ENCODE assay signal across 17 cellular contexts in genomic region chr2:128499367-128500135, GRCh38.
"Had no signal": no experiment of that assay in that cellular context is flagged by ENCODE, and none has a peak within 500 bp of the region (broad histone marks: within the 10 kb centered on the region; RNA-seq: fewer than 3 reads in every experiment).

No MANE protein-coding gene starts in this region.

- H3K9me3 Mint-ChIP-seq: activated naive CD4-positive, alpha-beta T cell treated with anti-CD3 and anti-CD28 coated beads, Interleukin-2, amount 50 U/mL, for 24 hours; activated T-helper 17 cell treated with anti-CD3 and anti-CD28 coated beads, Interleukin-2, amount 50 U/mL, for 72 hours; memory B cell; nephron progenitor cell; stimulated activated naive CD8-positive, alpha-beta T cell treated with anti-CD3 and anti-CD28 coated beads, Interleukin-15, Interleukin-2, amounts not matched to agents 100 ng/mL and 50 ng/mL, for 24 hours; WTC11 had no signal

- H3K36me3 ChIP-seq: ovary, thoracic aorta, vagina had no signal

- DNase-seq: activated CD4-positive, alpha-beta T cell treated with anti-CD3 and anti-CD28 coated beads for 48 hours; activated CD8-positive, alpha-beta T cell treated with anti-CD3 and anti-CD28 coated beads, Interleukin-2, amount 10 ng/mL, durations not matched to agents 7 days and 5 days; central memory CD4-positive, alpha-beta T cell; dermis blood vessel endothelial cell; hypothalamus; left colon; nephron progenitor cell; ovary; stimulated activated CD4-positive, alpha-beta T cell treated with anti-CD3 and anti-CD28 coated beads, Interleukin-4, amount 100 ng/mL, for 1 hour; T-helper 17 cell had no signal

- H3K27me3 Mint-ChIP-seq: activated naive CD4-positive, alpha-beta T cell treated with anti-CD3 and anti-CD28 coated beads, Interleukin-2, amount 50 U/mL, for 24 hours; activated T-helper 17 cell treated with anti-CD3 and anti-CD28 coated beads, Interleukin-2, amount 50 U/mL, for 72 hours; stimulated activated naive CD8-positive, alpha-beta T cell treated with anti-CD3 and anti-CD28 coated beads, Interleukin-15, Interleukin-2, amounts not matched to agents 100 ng/mL and 50 ng/mL, for 24 hours had no signal

- H3K9me3 ChIP-seq: ovary, thoracic aorta, vagina had no signal

- H3K4me3 ChIP-seq: ovary, thoracic aorta, vagina had no signal

- H3K36me3 Mint-ChIP-seq: activated naive CD4-positive, alpha-beta T cell treated with anti-CD3 and anti-CD28 coated beads, Interleukin-2, amount 50 U/mL, for 24 hours; memory B cell; WTC11 had no signal

- H3K4me3 Mint-ChIP-seq: activated CD8-positive, alpha-beta T cell treated with anti-CD3 and anti-CD28 coated beads, Interleukin-2, amount 10 ng/mL, durations not matched to agents 7 days and 5 days; activated naive CD4-positive, alpha-beta T cell treated with anti-CD3 and anti-CD28 coated beads, Interleukin-2, amount 50 U/mL, for 24 hours; activated T-helper 17 cell treated with anti-CD3 and anti-CD28 coated beads, Interleukin-2, amount 50 U/mL, for 72 hours; memory B cell; nephron progenitor cell; stimulated activated naive CD8-positive, alpha-beta T cell treated with anti-CD3 and anti-CD28 coated beads, Interleukin-15, Interleukin-2, amounts not matched to agents 100 ng/mL and 50 ng/mL, for 24 hours; T-helper 17 cell; WTC11 had no signal

- H3K4me1 ChIP-seq: vagina had no signal

- H3K27ac Mint-ChIP-seq: activated CD8-positive, alpha-beta T cell treated with anti-CD3 and anti-CD28 coated beads, Interleukin-2, amount 10 ng/mL, durations not matched to agents 7 days and 5 days; activated naive CD4-positive, alpha-beta T cell treated with anti-CD3 and anti-CD28 coated beads, Interleukin-2, amount 50 U/mL, for 24 hours; activated T-helper 17 cell treated with anti-CD3 and anti-CD28 coated beads, Interleukin-2, amount 50 U/mL, for 72 hours; memory B cell; nephron progenitor cell; stimulated activated naive CD8-positive, alpha-beta T cell treated with anti-CD3 and anti-CD28 coated beads, Interleukin-15, Interleukin-2, amounts not matched to agents 100 ng/mL and 50 ng/mL, for 24 hours; T-helper 17 cell; WTC11 had no signal

- H3K4me1 Mint-ChIP-seq: activated naive CD4-positive, alpha-beta T cell treated with anti-CD3 and anti-CD28 coated beads, Interleukin-2, amount 50 U/mL, for 24 hours; activated T-helper 17 cell treated with anti-CD3 and anti-CD28 coated beads, Interleukin-2, amount 50 U/mL, for 72 hours had no signal

- H3K27me3 ChIP-seq: ovary, vagina had no signal

- H3K27ac ChIP-seq: ovary, thoracic aorta, vagina had no signal
